ENCODE assay signal across 23 cellular contexts in the genomic region with DNA sequence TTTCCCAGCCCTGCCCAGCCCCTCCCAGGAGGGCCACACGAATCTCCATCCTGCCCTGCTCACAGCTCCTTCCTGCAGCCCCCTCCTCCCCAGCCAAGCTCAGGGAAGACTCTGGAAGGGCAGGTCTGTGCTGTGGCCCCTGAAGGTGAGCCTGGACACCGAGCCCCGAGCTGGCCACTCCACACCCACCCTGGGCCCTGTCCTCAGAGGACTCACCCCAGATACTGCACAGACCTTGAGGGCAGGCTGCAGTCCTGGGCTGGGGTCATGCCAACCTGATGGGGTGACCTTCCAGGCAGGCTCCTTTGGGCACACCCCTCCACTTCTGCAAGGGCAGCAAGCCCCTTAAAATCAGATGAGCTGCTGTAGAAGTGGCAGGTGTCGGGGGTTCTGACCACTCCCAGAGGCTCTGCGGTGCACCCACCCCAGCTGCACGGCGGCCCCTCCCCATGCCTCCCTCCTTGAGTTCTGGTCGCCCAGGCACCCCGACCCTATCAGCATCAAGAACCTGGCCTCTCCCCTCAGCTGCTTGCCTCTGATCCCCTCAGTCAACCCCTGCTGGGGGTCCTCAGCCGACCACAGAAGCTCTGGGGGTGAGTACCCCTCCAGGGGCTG. TPM values are rescaled to one million over a fixed set of nuclear protein-coding genes. Genes with fewer than 3 reads are reported as not detected.
"Had no signal": no experiment of that assay in that cellular context is flagged by ENCODE, and none has a peak within 500 bp of the region (broad histone marks: within the 10 kb centered on the region; RNA-seq: fewer than 3 reads in every experiment).

No MANE protein-coding gene starts in this region.

- H3K9me3 Mint-ChIP-seq: activated naive CD4-positive, alpha-beta T cell treated with anti-CD3 and anti-CD28 coated beads, Interleukin-2, amount 50 U/mL, for 24 hours; activated T-cell treated with anti-CD3 and anti-CD28 coated beads, Interleukin-2, amount 50 U/mL, for 72 hours; effector memory CD8-positive, alpha-beta T cell; naive B cell; neural crest cell; stimulated activated effector memory CD8-positive, alpha-beta T cell treated with anti-CD3 and anti-CD28 coated beads, Interleukin-12 subunit alpha, Interleukin-12 subunit beta, amount 100 ng/mL, for 72 hours had no signal

- H3K36me3 Mint-ChIP-seq: activated naive CD4-positive, alpha-beta T cell treated with anti-CD3 and anti-CD28 coated beads, Interleukin-2, amount 50 U/mL, for 24 hours; naive B cell; stimulated activated effector memory CD8-positive, alpha-beta T cell treated with anti-CD3 and anti-CD28 coated beads, Interleukin-12 subunit alpha, Interleukin-12 subunit beta, amount 100 ng/mL, for 72 hours had no signal

- DNase-seq: activated CD4-positive, alpha-beta T cell treated with anti-CD3 and anti-CD28 coated beads, Interleukin-2, amount 50 U/mL, for 4 hours; activated gamma-delta T cell; activated T-cell treated with anti-CD3 and anti-CD28 coated beads, Interleukin-2, amount 50 U/mL, for 72 hours; effector memory CD8-positive, alpha-beta T cell; foreskin fibroblast; hippocampal formation; mesenchymal stem cell; naive B cell; stimulated activated CD4-positive, alpha-beta T cell treated with anti-CD3 and anti-CD28 coated beads, Interleukin-4, amount 100 ng/mL, for 24 hours had no signal

- H3K27ac ChIP-seq: cardiac muscle cell, left lung, thoracic aorta, upper lobe of right lung, VCaP had no signal

- H3K4me1 Mint-ChIP-seq: activated naive CD4-positive, alpha-beta T cell treated with anti-CD3 and anti-CD28 coated beads, Interleukin-2, amount 50 U/mL, for 24 hours; naive B cell; stimulated activated effector memory CD8-positive, alpha-beta T cell treated with anti-CD3 and anti-CD28 coated beads, Interleukin-12 subunit alpha, Interleukin-12 subunit beta, amount 100 ng/mL, for 72 hours had no signal

- H3K36me3 ChIP-seq: cardiac muscle cell, left lung, thoracic aorta, upper lobe of right lung had no signal

- H3K4me3 Mint-ChIP-seq: activated naive CD4-positive, alpha-beta T cell treated with anti-CD3 and anti-CD28 coated beads, Interleukin-2, amount 50 U/mL, for 24 hours; activated T-cell treated with anti-CD3 and anti-CD28 coated beads, Interleukin-2, amount 50 U/mL, for 72 hours; effector memory CD8-positive, alpha-beta T cell; naive B cell; neural crest cell; stimulated activated effector memory CD8-positive, alpha-beta T cell treated with anti-CD3 and anti-CD28 coated beads, Interleukin-12 subunit alpha, Interleukin-12 subunit beta, amount 100 ng/mL, for 72 hours had no signal

- H3K27me3 ChIP-seq: cardiac muscle cell had no signal

- H3K4me3 ChIP-seq: cardiac muscle cell, left lung, mucosa of descending colon, smooth muscle cell, thoracic aorta, upper lobe of right lung had no signal

- H3K27me3 Mint-ChIP-seq: activated naive CD4-positive, alpha-beta T cell treated with anti-CD3 and anti-CD28 coated beads, Interleukin-2, amount 50 U/mL, for 24 hours had no signal

- ATAC-seq: activated T-cell treated with anti-CD3 and anti-CD28 coated beads, Interleukin-2, amount 50 U/mL, for 72 hours; effector memory CD8-positive, alpha-beta T cell; left lung; mucosa of descending colon; sciatic nerve; stimulated activated effector memory CD8-positive, alpha-beta T cell treated with anti-CD3 and anti-CD28 coated beads, Interleukin-12 subunit alpha, Interleukin-12 subunit beta, amount 100 ng/mL, for 72 hours; upper lobe of right lung had no signal

- H3K4me1 ChIP-seq: left lung, upper lobe of right lung had no signal

- H3K9me3 ChIP-seq: left lung, mucosa of descending colon, thoracic aorta, upper lobe of right lung had no signal

- FAIRE-seq: islet of Langerhans had no signal

- H3K27ac Mint-ChIP-seq: activated naive CD4-positive, alpha-beta T cell treated with anti-CD3 and anti-CD28 coated beads, Interleukin-2, amount 50 U/mL, for 24 hours; activated T-cell treated with anti-CD3 and anti-CD28 coated beads, Interleukin-2, amount 50 U/mL, for 72 hours; effector memory CD8-positive, alpha-beta T cell; naive B cell; progenitor cell of endocrine pancreas had no signal

- H3K4me2 ChIP-seq: smooth muscle cell had no signal

RNA-seq across cellular contexts. Expression of a gene that starts 35.8 kb away (rescaled TPM):
- total RNA-seq: osteoblast had no signal
